ENCODE assay signal across 2 cellular contexts in the genomic region with DNA sequence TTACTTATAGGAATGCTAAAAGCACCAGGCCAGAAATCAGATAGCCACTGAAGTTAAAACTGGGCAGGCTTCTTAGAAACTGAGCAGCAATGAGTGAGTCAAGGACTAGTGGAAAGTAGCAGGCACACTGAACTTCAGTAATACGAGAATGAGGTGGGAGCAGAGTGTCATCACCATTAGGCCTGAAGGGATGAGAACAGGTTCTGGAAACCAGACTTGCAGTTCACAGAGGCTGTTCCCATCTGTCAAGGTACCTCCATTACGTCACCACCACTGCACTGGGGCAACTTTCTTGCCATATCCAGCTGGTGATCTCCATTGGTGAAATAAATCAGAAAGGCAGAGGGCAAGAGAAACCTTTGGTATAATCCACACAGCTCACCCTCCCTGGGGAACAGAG.
TF ChIP-seq lines count a peak whose summit lies in the region.

No MANE protein-coding gene starts in this region.

TF ChIP-seq in liver, 16 proteins besides CTCF, POLR2A, EP300 and RAD21:
- TF ChIP-seq FOXA1 (IDR thresholded peaks at IDR 0.05), result no peak
- no peak for TF ChIP-seq TAF1 (conservative IDR thresholded peaks at IDR 0.05)
- TF ChIP-seq, protein P1, sequence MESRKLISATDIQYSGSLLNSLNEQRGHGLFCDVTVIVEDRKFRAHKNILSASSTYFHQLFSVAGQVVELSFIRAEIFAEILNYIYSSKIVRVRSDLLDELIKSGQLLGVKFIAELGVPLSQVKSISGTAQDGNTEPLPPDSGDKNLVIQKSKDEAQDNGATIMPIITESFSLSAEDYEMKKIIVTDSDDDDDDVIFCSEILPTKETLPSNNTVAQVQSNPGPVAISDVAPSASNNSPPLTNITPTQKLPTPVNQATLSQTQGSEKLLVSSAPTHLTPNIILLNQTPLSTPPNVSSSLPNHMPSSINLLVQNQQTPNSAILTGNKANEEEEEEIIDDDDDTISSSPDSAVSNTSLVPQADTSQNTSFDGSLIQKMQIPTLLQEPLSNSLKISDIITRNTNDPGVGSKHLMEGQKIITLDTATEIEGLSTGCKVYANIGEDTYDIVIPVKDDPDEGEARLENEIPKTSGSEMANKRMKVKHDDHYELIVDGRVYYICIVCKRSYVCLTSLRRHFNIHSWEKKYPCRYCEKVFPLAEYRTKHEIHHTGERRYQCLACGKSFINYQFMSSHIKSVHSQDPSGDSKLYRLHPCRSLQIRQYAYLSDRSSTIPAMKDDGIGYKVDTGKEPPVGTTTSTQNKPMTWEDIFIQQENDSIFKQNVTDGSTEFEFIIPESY (IDR thresholded peaks at IDR 0.05), result no peak
- TF ChIP-seq JUND (IDR thresholded peaks at IDR 0.05), result no peak
- TF ChIP-seq EGR1 (IDR thresholded peaks at IDR 0.05; ENCODE audit: low read depth in 2 of 2), result no peak
- TF ChIP-seq GABPA (IDR thresholded peaks at IDR 0.05 in 1 of 2, conservative IDR thresholded peaks at IDR 0.05 in 1 of 2), result no peak

TF ChIP-seq in HepG2, 621 proteins besides CTCF, POLR2A, EP300 and RAD21:
- no peak for TF ChIP-seq ZFY (CRISPR knock-in tag; IDR thresholded peaks at IDR 0.05)
- no peak for TF ChIP-seq ZNF543 (CRISPR knock-in tag; IDR thresholded peaks at IDR 0.05)
- TF ChIP-seq ZNF883 (CRISPR knock-in tag; IDR thresholded peaks at IDR 0.05; ENCODE audit: not compliant biosample characterization), result no peak
- TF ChIP-seq, protein P2, sequence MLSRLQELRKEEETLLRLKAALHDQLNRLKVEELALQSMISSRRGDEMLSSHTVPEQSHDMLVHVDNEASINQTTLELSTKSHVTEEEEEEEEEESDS (CRISPR knock-in tag; IDR thresholded peaks at IDR 0.05; ENCODE audit: borderline replicate concordance), result no peak
- no peak for TF ChIP-seq KAT8 (CRISPR knock-in tag; IDR thresholded peaks at IDR 0.05)
- no peak for TF ChIP-seq MAF1 (CRISPR knock-in tag; IDR thresholded peaks at IDR 0.05; ENCODE audit: borderline replicate concordance)
- no peak for TF ChIP-seq FOXO1 (CRISPR knock-in tag; IDR thresholded peaks at IDR 0.05)
- no peak for TF ChIP-seq ZNF546 (CRISPR knock-in tag; conservative IDR thresholded peaks at IDR 0.05)
- TF ChIP-seq, protein P3, sequence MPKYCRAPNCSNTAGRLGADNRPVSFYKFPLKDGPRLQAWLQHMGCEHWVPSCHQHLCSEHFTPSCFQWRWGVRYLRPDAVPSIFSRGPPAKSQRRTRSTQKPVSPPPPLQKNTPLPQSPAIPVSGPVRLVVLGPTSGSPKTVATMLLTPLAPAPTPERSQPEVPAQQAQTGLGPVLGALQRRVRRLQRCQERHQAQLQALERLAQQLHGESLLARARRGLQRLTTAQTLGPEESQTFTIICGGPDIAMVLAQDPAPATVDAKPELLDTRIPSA (CRISPR knock-in tag; IDR thresholded peaks at IDR 0.05; ENCODE audit: borderline replicate concordance), result no peak
- no peak for TF ChIP-seq XBP1 (CRISPR knock-in tag; IDR thresholded peaks at IDR 0.05)
- TF ChIP-seq, protein P4, sequence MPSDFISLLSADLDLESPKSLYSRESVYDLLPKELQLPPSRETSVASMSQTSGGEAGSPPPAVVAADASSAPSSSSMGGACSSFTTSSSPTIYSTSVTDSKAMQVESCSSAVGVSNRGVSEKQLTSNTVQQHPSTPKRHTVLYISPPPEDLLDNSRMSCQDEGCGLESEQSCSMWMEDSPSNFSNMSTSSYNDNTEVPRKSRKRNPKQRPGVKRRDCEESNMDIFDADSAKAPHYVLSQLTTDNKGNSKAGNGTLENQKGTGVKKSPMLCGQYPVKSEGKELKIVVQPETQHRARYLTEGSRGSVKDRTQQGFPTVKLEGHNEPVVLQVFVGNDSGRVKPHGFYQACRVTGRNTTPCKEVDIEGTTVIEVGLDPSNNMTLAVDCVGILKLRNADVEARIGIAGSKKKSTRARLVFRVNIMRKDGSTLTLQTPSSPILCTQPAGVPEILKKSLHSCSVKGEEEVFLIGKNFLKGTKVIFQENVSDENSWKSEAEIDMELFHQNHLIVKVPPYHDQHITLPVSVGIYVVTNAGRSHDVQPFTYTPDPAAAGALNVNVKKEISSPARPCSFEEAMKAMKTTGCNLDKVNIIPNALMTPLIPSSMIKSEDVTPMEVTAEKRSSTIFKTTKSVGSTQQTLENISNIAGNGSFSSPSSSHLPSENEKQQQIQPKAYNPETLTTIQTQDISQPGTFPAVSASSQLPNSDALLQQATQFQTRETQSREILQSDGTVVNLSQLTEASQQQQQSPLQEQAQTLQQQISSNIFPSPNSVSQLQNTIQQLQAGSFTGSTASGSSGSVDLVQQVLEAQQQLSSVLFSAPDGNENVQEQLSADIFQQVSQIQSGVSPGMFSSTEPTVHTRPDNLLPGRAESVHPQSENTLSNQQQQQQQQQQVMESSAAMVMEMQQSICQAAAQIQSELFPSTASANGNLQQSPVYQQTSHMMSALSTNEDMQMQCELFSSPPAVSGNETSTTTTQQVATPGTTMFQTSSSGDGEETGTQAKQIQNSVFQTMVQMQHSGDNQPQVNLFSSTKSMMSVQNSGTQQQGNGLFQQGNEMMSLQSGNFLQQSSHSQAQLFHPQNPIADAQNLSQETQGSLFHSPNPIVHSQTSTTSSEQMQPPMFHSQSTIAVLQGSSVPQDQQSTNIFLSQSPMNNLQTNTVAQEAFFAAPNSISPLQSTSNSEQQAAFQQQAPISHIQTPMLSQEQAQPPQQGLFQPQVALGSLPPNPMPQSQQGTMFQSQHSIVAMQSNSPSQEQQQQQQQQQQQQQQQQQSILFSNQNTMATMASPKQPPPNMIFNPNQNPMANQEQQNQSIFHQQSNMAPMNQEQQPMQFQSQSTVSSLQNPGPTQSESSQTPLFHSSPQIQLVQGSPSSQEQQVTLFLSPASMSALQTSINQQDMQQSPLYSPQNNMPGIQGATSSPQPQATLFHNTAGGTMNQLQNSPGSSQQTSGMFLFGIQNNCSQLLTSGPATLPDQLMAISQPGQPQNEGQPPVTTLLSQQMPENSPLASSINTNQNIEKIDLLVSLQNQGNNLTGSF (CRISPR knock-in tag; IDR thresholded peaks at IDR 0.05), result no peak
- no peak for TF ChIP-seq ZNF17 (CRISPR knock-in tag; IDR thresholded peaks at IDR 0.05)
- no peak for TF ChIP-seq ZNF776 (CRISPR knock-in tag; IDR thresholded peaks at IDR 0.05)
- TF ChIP-seq, protein P5, sequence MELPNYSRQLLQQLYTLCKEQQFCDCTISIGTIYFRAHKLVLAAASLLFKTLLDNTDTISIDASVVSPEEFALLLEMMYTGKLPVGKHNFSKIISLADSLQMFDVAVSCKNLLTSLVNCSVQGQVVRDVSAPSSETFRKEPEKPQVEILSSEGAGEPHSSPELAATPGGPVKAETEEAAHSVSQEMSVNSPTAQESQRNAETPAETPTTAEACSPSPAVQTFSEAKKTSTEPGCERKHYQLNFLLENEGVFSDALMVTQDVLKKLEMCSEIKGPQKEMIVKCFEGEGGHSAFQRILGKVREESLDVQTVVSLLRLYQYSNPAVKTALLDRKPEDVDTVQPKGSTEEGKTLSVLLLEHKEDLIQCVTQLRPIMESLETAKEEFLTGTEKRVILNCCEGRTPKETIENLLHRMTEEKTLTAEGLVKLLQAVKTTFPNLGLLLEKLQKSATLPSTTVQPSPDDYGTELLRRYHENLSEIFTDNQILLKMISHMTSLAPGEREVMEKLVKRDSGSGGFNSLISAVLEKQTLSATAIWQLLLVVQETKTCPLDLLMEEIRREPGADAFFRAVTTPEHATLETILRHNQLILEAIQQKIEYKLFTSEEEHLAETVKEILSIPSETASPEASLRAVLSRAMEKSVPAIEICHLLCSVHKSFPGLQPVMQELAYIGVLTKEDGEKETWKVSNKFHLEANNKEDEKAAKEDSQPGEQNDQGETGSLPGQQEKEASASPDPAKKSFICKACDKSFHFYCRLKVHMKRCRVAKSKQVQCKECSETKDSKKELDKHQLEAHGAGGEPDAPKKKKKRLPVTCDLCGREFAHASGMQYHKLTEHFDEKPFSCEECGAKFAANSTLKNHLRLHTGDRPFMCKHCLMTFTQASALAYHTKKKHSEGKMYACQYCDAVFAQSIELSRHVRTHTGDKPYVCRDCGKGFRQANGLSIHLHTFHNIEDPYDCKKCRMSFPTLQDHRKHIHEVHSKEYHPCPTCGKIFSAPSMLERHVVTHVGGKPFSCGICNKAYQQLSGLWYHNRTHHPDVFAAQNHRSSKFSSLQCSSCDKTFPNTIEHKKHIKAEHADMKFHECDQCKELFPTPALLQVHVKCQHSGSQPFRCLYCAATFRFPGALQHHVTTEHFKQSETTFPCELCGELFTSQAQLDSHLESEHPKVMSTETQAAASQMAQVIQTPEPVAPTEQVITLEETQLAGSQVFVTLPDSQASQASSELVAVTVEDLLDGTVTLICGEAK (IDR thresholded peaks at IDR 0.05), result no peak
- TF ChIP-seq, protein P5 (CRISPR knock-in tag; IDR thresholded peaks at IDR 0.05), result no peak
- no peak for TF ChIP-seq HDAC1 (CRISPR knock-in tag; IDR thresholded peaks at IDR 0.05)
- TF ChIP-seq, protein P6, sequence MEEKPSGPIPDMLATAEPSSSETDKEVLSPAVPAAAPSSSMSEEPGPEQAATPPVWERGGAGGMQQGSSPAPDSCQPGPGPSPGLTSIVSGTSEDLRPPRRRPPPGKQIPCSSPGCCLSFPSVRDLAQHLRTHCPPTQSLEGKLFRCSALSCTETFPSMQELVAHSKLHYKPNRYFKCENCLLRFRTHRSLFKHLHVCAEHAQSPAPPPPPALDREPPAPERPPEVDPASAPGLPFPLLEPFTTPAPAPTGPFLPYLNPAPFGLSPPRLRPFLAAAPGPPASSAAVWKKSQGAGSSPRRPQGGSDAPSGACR (CRISPR knock-in tag; IDR thresholded peaks at IDR 0.05), result no peak
- no peak for TF ChIP-seq KLF6 (CRISPR knock-in tag; IDR thresholded peaks at IDR 0.05)
- TF ChIP-seq, protein P7, sequence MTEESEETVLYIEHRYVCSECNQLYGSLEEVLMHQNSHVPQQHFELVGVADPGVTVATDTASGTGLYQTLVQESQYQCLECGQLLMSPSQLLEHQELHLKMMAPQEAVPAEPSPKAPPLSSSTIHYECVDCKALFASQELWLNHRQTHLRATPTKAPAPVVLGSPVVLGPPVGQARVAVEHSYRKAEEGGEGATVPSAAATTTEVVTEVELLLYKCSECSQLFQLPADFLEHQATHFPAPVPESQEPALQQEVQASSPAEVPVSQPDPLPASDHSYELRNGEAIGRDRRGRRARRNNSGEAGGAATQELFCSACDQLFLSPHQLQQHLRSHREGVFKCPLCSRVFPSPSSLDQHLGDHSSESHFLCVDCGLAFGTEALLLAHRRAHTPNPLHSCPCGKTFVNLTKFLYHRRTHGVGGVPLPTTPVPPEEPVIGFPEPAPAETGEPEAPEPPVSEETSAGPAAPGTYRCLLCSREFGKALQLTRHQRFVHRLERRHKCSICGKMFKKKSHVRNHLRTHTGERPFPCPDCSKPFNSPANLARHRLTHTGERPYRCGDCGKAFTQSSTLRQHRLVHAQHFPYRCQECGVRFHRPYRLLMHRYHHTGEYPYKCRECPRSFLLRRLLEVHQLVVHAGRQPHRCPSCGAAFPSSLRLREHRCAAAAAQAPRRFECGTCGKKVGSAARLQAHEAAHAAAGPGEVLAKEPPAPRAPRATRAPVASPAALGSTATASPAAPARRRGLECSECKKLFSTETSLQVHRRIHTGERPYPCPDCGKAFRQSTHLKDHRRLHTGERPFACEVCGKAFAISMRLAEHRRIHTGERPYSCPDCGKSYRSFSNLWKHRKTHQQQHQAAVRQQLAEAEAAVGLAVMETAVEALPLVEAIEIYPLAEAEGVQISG (CRISPR knock-in tag; IDR thresholded peaks at IDR 0.05), result no peak
